In genomic region chr7:152914014-152914844, GRCh38 we compare ENCODE assay signal across 22 cellular contexts.
A peak's percentile ranks its signal among the peaks of the same experiment; 100 is the strongest.
DNase-seq lines count a peak whose midpoint lies in the region; ATAC-seq, FAIRE-seq and TF ChIP-seq lines count a peak whose summit lies in the region.
"Had no signal": no experiment of that assay in that cellular context is flagged by ENCODE, and none has a peak within 500 bp of the region (broad histone marks: within the 10 kb centered on the region; RNA-seq: fewer than 3 reads in every experiment).

No MANE protein-coding gene starts in this region.

- DNase-seq in D721Med (ENCODE audit: insufficient read length, low spot score) (no peak), GM12892 (ENCODE audit: insufficient read length) (no peak), HTR-8/SVneo (ENCODE audit: insufficient read length, low spot score) (no peak), bronchial epithelial cell (ENCODE audit: low read depth) (no peak), islet precursor cell (no peak), HPDE6-E6E7 (ENCODE audit: extremely low spot score) (no peak)
- no peak for DNase-seq in stimulated activated CD4-positive, alpha-beta T cell treated with anti-CD3 and anti-CD28 coated beads, Interleukin-12 subunit alpha, Interleukin-12 subunit beta, amount 100 ng/mL, for 4 hours
- DNase-seq: 8988T; ACHN; AML-193; BE2C; CD4-positive, alpha-beta T cell; CD8-positive, alpha-beta memory T cell; DMS53; DMS79 treated with DMSO at 0.1 percent for 48 hours; GF-D8 had no signal

- FAIRE-seq in D721Med (lab: Jason Lieb, UNC): peak; percentile 51
- FAIRE-seq in GM12892 (lab: Jason Lieb, UNC): peak; percentile 14
- peak; percentile 95 for FAIRE-seq in HTR-8/SVneo (lab: Jason Lieb, UNC)
- peak; percentile 81 for FAIRE-seq in bronchial epithelial cell (lab: Jason Lieb, UNC)
- FAIRE-seq: A549, H54 had no signal

- H3K36me3 ChIP-seq in bronchial epithelial cell (ENCODE audit: control insufficient read depth, insufficient read depth, low read length): no peaks in the 10 kb centered on the region
- H3K36me3 ChIP-seq: BE2C; BLaER1 treated with 17β-estradiol and CSF1 and Interleukin-3, amounts not matched to agents 10 nM and 100 nM; HAP-1 had no signal

- H3K4me3 ChIP-seq in bronchial epithelial cell (ENCODE audit: low read depth, low read length): no peak overlapping the region
- H3K4me3 ChIP-seq: A549; BLaER1 treated with 17β-estradiol and CSF1 and Interleukin-3, amounts not matched to agents 10 nM and 100 nM; GM23338; HAP-1 had no signal

- TF ChIP-seq POLR2A in GM12892 (IDR thresholded peaks at IDR 0.05; ENCODE audit: low read depth, low read length): no peak

- ATAC-seq in HG03469 (IDR thresholded peaks at IDR 0.05; ENCODE audit: unreplicated experiment): no peak
- ATAC-seq: A549, GM23338 had no signal

- TF ChIP-seq CTCF in D721Med (IDR thresholded peaks at IDR 0.05; ENCODE audit: insufficient read depth, missing control alignments) (no peak), bronchial epithelial cell (IDR thresholded peaks at IDR 0.05; ENCODE audit: insufficient read depth, low read length, severe bottlenecking) (no peak)

- H3K27me3 ChIP-seq in bronchial epithelial cell (ENCODE audit: control insufficient read depth, insufficient read depth, low read length): no peaks in the 10 kb centered on the region
- H3K27me3 ChIP-seq: BE2C; BLaER1 treated with 17β-estradiol and CSF1 and Interleukin-3, amounts not matched to agents 10 nM and 100 nM had no signal
